ENCODE assay signal across 8 cellular contexts in the genomic region with DNA sequence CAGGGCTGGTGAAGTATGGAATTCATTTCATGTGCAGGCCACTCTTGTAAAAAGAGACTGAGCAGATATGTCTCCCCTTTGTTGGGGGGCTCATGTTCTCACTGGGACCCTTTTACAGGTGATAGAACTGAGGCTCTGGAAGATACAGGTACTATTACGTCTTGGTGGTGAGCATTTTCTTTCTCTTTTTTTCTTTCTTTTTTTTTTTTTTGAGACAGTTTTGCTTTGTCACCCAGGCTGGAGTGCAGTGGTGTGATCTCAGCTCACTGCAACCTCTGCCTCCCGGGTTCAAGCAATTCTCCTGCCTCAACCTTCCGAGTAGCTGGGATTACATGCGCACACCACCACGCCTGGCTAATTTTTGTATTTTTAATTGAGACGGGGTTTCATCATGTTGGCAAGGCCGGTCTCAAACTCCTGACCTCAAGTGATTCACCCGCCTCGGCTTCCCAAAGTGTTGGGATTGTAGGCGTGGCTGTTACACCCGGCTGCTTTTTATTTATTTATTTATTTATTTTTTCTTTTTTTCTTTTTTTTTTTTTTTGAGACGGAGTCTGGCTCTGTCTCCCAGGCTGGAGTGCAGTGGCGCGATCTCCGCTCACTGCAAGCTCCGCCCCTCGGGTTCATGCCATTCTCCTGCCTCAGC. TPM values are rescaled to one million over a fixed set of nuclear protein-coding genes. Genes with fewer than 3 reads are reported as not detected.
DNase-seq lines count a peak whose midpoint lies in the region; ATAC-seq, FAIRE-seq and TF ChIP-seq lines count a peak whose summit lies in the region.
"Not testable (repeated sequence)": the region's sequence is repeated elsewhere in the genome, so short reads cannot be mapped to it uniquely, and the experiment has no call there.

No MANE protein-coding gene starts in this region.

- H3K4me1 Mint-ChIP-seq in neural progenitor cell, result peaks cover 27% of the 10 kb centered on the region

- CTCF ChIA-PET in A549 (lab: Yijun Ruan, JAX) (interaction anchor here (0.7 to 8.7 kb wide), 4 partner anchors 11 to 388 kb away, joined by 5 to 127 read pairs (median 16); a partner anchor contains a TSS), HEK293 (lab: Yijun Ruan, JAX) (interaction anchor here (0.6 to 5.0 kb wide), 5 partner anchors 13 to 162 kb away, joined by 3 to 40 read pairs (median 15); a partner anchor contains a TSS)
- CTCF ChIA-PET in K562 (lab: Yijun Ruan, JAX; ENCODE audit: low intra/inter-chr PET ratio), result not testable (repeated sequence)

- not testable (repeated sequence) for BruUV-seq in K562 (replicated peaks; lab: Mats Ljungman, UMichigan)

- TF ChIP-seq CTCF in A549 (IDR thresholded peaks at IDR 0.05); DND-41 (IDR thresholded peaks at IDR 0.05; ENCODE audit: borderline replicate concordance, extremely low read depth, low read length, poor library complexity, severe bottlenecking); HEK293 (tag by site-specific recombination; IDR thresholded peaks at IDR 0.05); K562 (IDR thresholded peaks at IDR 0.05 in 2 of 3, conservative IDR thresholded peaks at IDR 0.05 in 1 of 3; ENCODE audit: insufficient read depth in 2 of 3, low read depth in 1 of 3, low read length in 3 of 3); neural progenitor cell (IDR thresholded peaks at IDR 0.05): not testable (repeated sequence)

- not testable (repeated sequence) for H3K79me2 ChIP-seq in DND-41 (ENCODE audit: insufficient read depth, low read length)
- H3K79me2 ChIP-seq in K562 (ENCODE audit: control insufficient read depth, insufficient read depth, low read length), result peaks cover 74% of the 10 kb centered on the region
- H3K79me2 ChIP-seq in neural progenitor cell (ENCODE audit: low read depth), result peaks cover 79% of the 10 kb centered on the region

- not testable (repeated sequence) for H3K36me3 ChIP-seq in DND-41 (ENCODE audit: insufficient read depth, low read length); HEK293 (ENCODE audit: control insufficient read depth in 2 of 2, insufficient read depth in 1 of 2, low read length in 2 of 2); neural progenitor cell
- peaks cover 32% of the 10 kb centered on the region for H3K36me3 ChIP-seq in NT2/D1 (ENCODE audit: insufficient read depth, insufficient read length, low read length)
- peaks cover 49% of the 10 kb centered on the region; the same call in 2 of the 3 replicates for H3K36me3 ChIP-seq in K562 (ENCODE audit: control insufficient read depth, insufficient read depth, low read length)
- H3K36me3 ChIP-seq in iPS-20b (ENCODE audit: insufficient read depth, low read depth, low read length), result peaks cover 66% of the 10 kb centered on the region

- DNase-seq in A549 (ENCODE audit: low read depth in 1 of 2, low spot score in 1 of 2); DND-41; NT2/D1 (ENCODE audit: low read depth, low spot score); neural progenitor cell (ENCODE audit: low spot score): not testable (repeated sequence)
- peak in 1 of 4 experiments; percentile 28 for DNase-seq in K562 (ENCODE audit: extremely low read depth in 1 of 4, low spot score in 3 of 4)
- DNase-seq in glomerular visceral epithelial cell (ENCODE audit: extremely low spot score), result peak; percentile 86

- H3K9me1 ChIP-seq in K562 (ENCODE audit: control insufficient read depth, insufficient read depth, low read length), result not testable (repeated sequence)

- H3K9me3 ChIP-seq in A549; DND-41 (ENCODE audit: insufficient read depth, low read length, severe bottlenecking); HEK293 (ENCODE audit: control insufficient read depth, insufficient read depth, low read depth, low read length); NT2/D1 (ENCODE audit: insufficient read depth, low read length); K562 (replicated peaks; ENCODE audit: control insufficient read depth, insufficient read depth, low read depth, low read length); iPS-20b (ENCODE audit: insufficient read depth, low read depth, low read length); neural progenitor cell (ENCODE audit: low read depth): not testable (repeated sequence)

- not testable (repeated sequence) for TF ChIP-seq EP300 in A549 (IDR thresholded peaks at IDR 0.05); K562 (IDR thresholded peaks at IDR 0.05; ENCODE audit: low read length)

- FAIRE-seq in A549 (lab: Jason Lieb, UNC); K562 (lab: Jason Lieb, UNC): not testable (repeated sequence)

- H3K9ac ChIP-seq in DND-41 (ENCODE audit: low read depth, low read length); neural progenitor cell: not testable (repeated sequence)
- H3K9ac ChIP-seq in NT2/D1 (ENCODE audit: insufficient read length, low read depth), result peak overlapping the region; percentile 59
- H3K9ac ChIP-seq in K562 (ENCODE audit: insufficient read depth in 1 of 2, low read depth in 2 of 2, low read length in 2 of 2), result peak overlapping the region in 1 of 2 experiments; percentile 86; a peak in 2 of 4 replicates
- peak overlapping the region; percentile 88 for H3K9ac ChIP-seq in iPS-20b (ENCODE audit: low read depth, low read length)

- peaks cover 38% of the 10 kb centered on the region for H3K4me1 ChIP-seq in A549
- peaks cover 43% of the 10 kb centered on the region for H3K4me1 ChIP-seq in DND-41 (ENCODE audit: insufficient read depth, low read length)
- not testable (repeated sequence) for H3K4me1 ChIP-seq in HEK293 (ENCODE audit: control insufficient read depth, insufficient read depth, low read length); NT2/D1 (ENCODE audit: insufficient read depth, insufficient read length)
- H3K4me1 ChIP-seq in K562 (replicated peaks in 1 of 2; ENCODE audit: control insufficient read depth in 2 of 2, insufficient read depth in 2 of 2, low read length in 2 of 2), result peaks cover 27 to 49% of the 10 kb centered on the region in 2 experiments; a peak in 4 of 5 replicates
- peaks cover 41% of the 10 kb centered on the region for H3K4me1 ChIP-seq in iPS-20b (ENCODE audit: insufficient read depth, low read length)
- H3K4me1 ChIP-seq in neural progenitor cell, result peaks cover 26% of the 10 kb centered on the region

- H3K4me2 ChIP-seq in A549 (peak overlapping the region; percentile 99), K562 (ENCODE audit: insufficient read depth, low read length) (peak overlapping the region; percentile 89), neural progenitor cell (peak overlapping the region; percentile 89)
- not testable (repeated sequence) for H3K4me2 ChIP-seq in DND-41 (ENCODE audit: insufficient read depth, low read length)

- H2AFZ ChIP-seq in DND-41 (ENCODE audit: low read depth, low read length); neural progenitor cell (replicated peaks): not testable (repeated sequence)
- 0 out of 2 replicates have a peak overlapping the region, but pooled peaks have one; percentile 37 for H2AFZ ChIP-seq in K562 (ENCODE audit: low read depth, low read length)

- 78% methylated on average over 17 of the region's 17 CpGs for WGBS in A549 (ENCODE audit: missing lambda C conversion rate)
- WGBS in K562 (ENCODE audit: insufficient coverage, low coverage, missing lambda C conversion rate), result 32% methylated on average over 14 of the region's 17 CpGs

- not testable (repeated sequence) for H4K20me1 ChIP-seq in DND-41 (ENCODE audit: insufficient read depth, low read length); K562 (replicated peaks; ENCODE audit: control insufficient read depth, insufficient read depth, low read length)
- H4K20me1 ChIP-seq in neural progenitor cell (ENCODE audit: low read depth), result peaks cover 63% of the 10 kb centered on the region

- H3K27ac Mint-ChIP-seq in neural progenitor cell, result not testable (repeated sequence)

- not testable (repeated sequence) for TF ChIP-seq RAD21 in A549 (conservative IDR thresholded peaks at IDR 0.05 in 1 of 2, IDR thresholded peaks at IDR 0.05 in 1 of 2); K562 (CRISPR knock-in tag; conservative IDR thresholded peaks at IDR 0.05 in 1 of 2, IDR thresholded peaks at IDR 0.05 in 1 of 2)

- H3F3A ChIP-seq in neural progenitor cell (ENCODE audit: low read depth), result peaks cover 33% of the 10 kb centered on the region

- H3K9me3 Mint-ChIP-seq in neural progenitor cell, result not testable (repeated sequence)

- H3K36me3 Mint-ChIP-seq in neural progenitor cell, result not testable (repeated sequence)

- TF ChIP-seq POLR2A in A549 (IDR thresholded peaks at IDR 0.05; ENCODE audit: low read length); K562 (conservative IDR thresholded peaks at IDR 0.05): not testable (repeated sequence)

- H3K27ac ChIP-seq in A549 (peak overlapping the region; percentile 31 to 54; a peak in 4 of 6 replicates), DND-41 (ENCODE audit: low read length) (0 out of 2 replicates have a peak overlapping the region, but pooled peaks have one; percentile 6), K562 (ENCODE audit: extremely low read depth, low read depth, low read length) (peak overlapping the region; percentile 86), iPS-20b (ENCODE audit: low read length) (peak overlapping the region; percentile 19)
- not testable (repeated sequence) for H3K27ac ChIP-seq in HEK293 (ENCODE audit: extremely low read depth, low read depth, low read length); neural progenitor cell

- intact Hi-C loops in K562 (cut with micrococcal nuclease), result loop anchor here (2.0 kb wide), 1 partner anchor 23 kb away; a partner anchor contains a TSS

- not testable (repeated sequence) for H3K4me3 ChIP-seq in A549; DND-41 (ENCODE audit: low read depth in 1 of 2, low read length in 2 of 2); HEK293 (ENCODE audit: low read depth, low read length)
- H3K4me3 ChIP-seq in NT2/D1 (ENCODE audit: insufficient read length, low read depth) (peak overlapping the region; percentile 99), K562 (peak overlapping the region; percentile 90; the same call in 1 of the 2 replicates), iPS-20b (ENCODE audit: low read length) (peak overlapping the region; percentile 89), neural progenitor cell (peak overlapping the region; percentile 99)

- in situ Hi-C loops in K562 (cut with MboI), result not testable (repeated sequence)

- not testable (repeated sequence) for H3K27me3 Mint-ChIP-seq in neural progenitor cell (ENCODE audit: insufficient read depth, low read depth)

- POLR2A ChIA-PET in A549 (lab: Yijun Ruan, JAX) (interaction anchor here (0.6 to 2.7 kb wide), 3 partner anchors 13 to 1174 kb away, joined by 3 to 5 read pairs (median 4); no protein-coding TSS in a partner anchor), HEK293 (lab: Yijun Ruan, JAX) (interaction anchor here (0.6 to 1.6 kb wide), 2 partner anchors 11 to 44 kb away, joined by 3 to 4 read pairs; no protein-coding TSS in a partner anchor), K562 (lab: Yijun Ruan, JAX) (interaction anchor here (0.6 to 3.7 kb wide), 7 partner anchors 9 to 408 kb away, joined by 3 to 30 read pairs (median 4); a partner anchor contains a TSS)

- not testable (repeated sequence) for H3K4me3 Mint-ChIP-seq in neural progenitor cell

- H3K27me3 ChIP-seq in DND-41 (ENCODE audit: insufficient read depth, low read length, poor library complexity); NT2/D1 (ENCODE audit: insufficient read depth, insufficient read length); K562 (ENCODE audit: control insufficient read depth in 2 of 2, insufficient read depth in 2 of 2, low read length in 2 of 2); iPS-20b (ENCODE audit: insufficient read depth, low read length); neural progenitor cell: not testable (repeated sequence)

- not testable (repeated sequence) for ATAC-seq in A549; DND-41 (ENCODE audit: insufficient read depth, low read depth)
- 0 out of 3 replicates have a peak, but pooled peaks have one; percentile 1 for ATAC-seq in K562

RNA-seq across cellular contexts. Expression of a gene that starts 3.2 kb away (rescaled TPM):
- polyA plus RNA-seq in A549 (2011; rRNA removed), result 5.2 and 6.2 TPM in 2 replicates
- polyA plus RNA-seq in A549 (2012; cell fraction: cytosol; rRNA removed), result 9.4 and 12.2 TPM in 2 replicates
- 29.6 and 31.6 TPM in 2 replicates for polyA plus RNA-seq in A549 (2012; cell fraction: nucleus; rRNA removed)
- 9.5 to 11.3 TPM (median 10.1 TPM) in 3 replicates for polyA plus RNA-seq in A549 (2017; fragmentation: RNase III; extraction: RNeasy Plus Mini Kit Qiagen cat#74134 plus additional on column Dnase treatment)
- 5.5 and 6.0 TPM in 2 replicates for polyA minus RNA-seq in A549 (2011; rRNA and poly(A)+ RNA removed)
- 81.8 and 85.1 TPM in 2 replicates for total RNA-seq in K562 (2011; cell fraction: chromatin; rRNA removed; ENCODE audit: low replicate concordance)
- 51.8 and 54.4 TPM in 2 replicates for total RNA-seq in K562 (2011; cell fraction: nucleolus; rRNA removed)
- 68.3 and 91.9 TPM in 2 replicates for total RNA-seq in K562 (2011; cell fraction: nucleoplasm; rRNA removed)
- 49.1 and 53.9 TPM in 2 replicates for total RNA-seq in K562 (2014; rRNA removed)
- total RNA-seq in K562 (2014; rRNA removed; fragmentation: Illumina TruSeq; extraction: Trizol), result 37.2 and 37.5 TPM in 2 replicates
- 34.4 and 35.3 TPM in 2 replicates for total RNA-seq in K562 (2015; rRNA removed; fragmentation: Illumina TruSeq; extraction: Trizol)
- 69.5 and 74.8 TPM in 2 replicates for total RNA-seq in K562 (2021)
- polyA plus RNA-seq in K562 (2011; rRNA removed), result 41.7 and 60.2 TPM in 2 replicates
- polyA plus RNA-seq in K562 (2011; cell fraction: cytosol; rRNA removed), result 40.1 and 59.1 TPM in 2 replicates
- 103 and 127 TPM in 2 replicates for polyA plus RNA-seq in K562 (2011; cell fraction: nucleus; rRNA removed)
- 27.1 and 34.4 TPM in 2 replicates for polyA plus RNA-seq in K562 (2012)
- 61.3 and 64.6 TPM in 2 replicates for polyA plus RNA-seq in K562 (2014; fragmentation: Illumina TruSeq; extraction: Trizol)
- polyA plus RNA-seq in K562 (2014; fragmentation: Nextera tagmentation; extraction: Ambion mirVana), result 10 to 100 TPM in 1 of 2 experiments, 1 to 10 TPM in 1; 9.3 to 11.5 TPM
- 55.5 and 57.3 TPM in 2 replicates for polyA plus RNA-seq in K562 (2014; rRNA removed)
- polyA minus RNA-seq in K562 (2011; rRNA and poly(A)+ RNA removed), result 18.7 and 34.9 TPM in 2 replicates
- 35.8 and 43.3 TPM in 2 replicates for polyA minus RNA-seq in K562 (2011; cell fraction: cytosol; rRNA and poly(A)+ RNA removed)
- polyA minus RNA-seq in K562 (2011; cell fraction: nucleus; rRNA and poly(A)+ RNA removed), result 25.0 and 26.7 TPM in 2 replicates
- 114 and 148 TPM in 2 replicates for total RNA-seq in neural progenitor cell (ENCODE audit: low replicate concordance)

RNA-seq across cellular contexts. Expression of a gene that starts 22.1 kb away (rescaled TPM):
- polyA plus RNA-seq in A549 (2011; rRNA removed), result 74.1 and 86.3 TPM in 2 replicates
- 41.4 and 51.8 TPM in 2 replicates for polyA plus RNA-seq in A549 (2012; cell fraction: cytosol; rRNA removed)
- polyA plus RNA-seq in A549 (2012; cell fraction: nucleus; rRNA removed), result 22.3 and 28.8 TPM in 2 replicates
- polyA plus RNA-seq in A549 (2017; fragmentation: RNase III; extraction: RNeasy Plus Mini Kit Qiagen cat#74134 plus additional on column Dnase treatment), result 50.6 to 55.7 TPM (median 53.3 TPM) in 3 replicates
- polyA minus RNA-seq in A549 (2011; rRNA and poly(A)+ RNA removed), result 22.5 and 28.8 TPM in 2 replicates
- total RNA-seq in K562 (2011; cell fraction: chromatin; rRNA removed; ENCODE audit: low replicate concordance), result 20.0 and 25.5 TPM in 2 replicates
- 14.6 and 19.0 TPM in 2 replicates for total RNA-seq in K562 (2011; cell fraction: nucleolus; rRNA removed)
- total RNA-seq in K562 (2011; cell fraction: nucleoplasm; rRNA removed), result 18.1 and 26.9 TPM in 2 replicates
- 24.5 and 27.4 TPM in 2 replicates for total RNA-seq in K562 (2014; rRNA removed)
- 33.3 and 34.7 TPM in 2 replicates for total RNA-seq in K562 (2014; rRNA removed; fragmentation: Illumina TruSeq; extraction: Trizol)
- total RNA-seq in K562 (2015; rRNA removed; fragmentation: Illumina TruSeq; extraction: Trizol), result 33.1 and 34.4 TPM in 2 replicates
- 39.8 and 41.5 TPM in 2 replicates for total RNA-seq in K562 (2021)
- 62.8 and 71.5 TPM in 2 replicates for polyA plus RNA-seq in K562 (2011; rRNA removed)
- 47.9 and 63.7 TPM in 2 replicates for polyA plus RNA-seq in K562 (2011; cell fraction: cytosol; rRNA removed)
- 31.9 and 51.6 TPM in 2 replicates for polyA plus RNA-seq in K562 (2011; cell fraction: nucleus; rRNA removed)
- polyA plus RNA-seq in K562 (2012), result 52.0 and 91.9 TPM in 2 replicates
- 58.2 and 69.1 TPM in 2 replicates for polyA plus RNA-seq in K562 (2014; fragmentation: Illumina TruSeq; extraction: Trizol)
- polyA plus RNA-seq in K562 (2014; fragmentation: Nextera tagmentation; extraction: Ambion mirVana), result 10 to 100 TPM; 11.9 to 17.0 TPM
- polyA plus RNA-seq in K562 (2014; rRNA removed), result 44.5 and 49.7 TPM in 2 replicates
- 21.4 and 30.4 TPM in 2 replicates for polyA minus RNA-seq in K562 (2011; rRNA and poly(A)+ RNA removed)
- polyA minus RNA-seq in K562 (2011; cell fraction: cytosol; rRNA and poly(A)+ RNA removed), result 16.0 and 16.4 TPM in 2 replicates
- polyA minus RNA-seq in K562 (2011; cell fraction: nucleus; rRNA and poly(A)+ RNA removed), result 4.0 and 8.4 TPM in 2 replicates
- total RNA-seq in neural progenitor cell (ENCODE audit: low replicate concordance), result 39.4 and 44.4 TPM in 2 replicates

RNA-seq across cellular contexts. Expression of a gene that starts 54.4 kb away (rescaled TPM):
- polyA plus RNA-seq in A549 (2011; rRNA removed) (126 and 149 TPM in 2 replicates), A549 (2017; fragmentation: RNase III; extraction: RNeasy Plus Mini Kit Qiagen cat#74134 plus additional on column Dnase treatment) (140 to 151 TPM (median 143 TPM) in 3 replicates), K562 (2011; rRNA removed) (90.6 and 132 TPM in 2 replicates), K562 (2014; fragmentation: Illumina TruSeq; extraction: Trizol) (141 and 159 TPM in 2 replicates), K562 (2014; fragmentation: Nextera tagmentation; extraction: Ambion mirVana) (100 to 1,000 TPM; 159 to 203 TPM), K562 (2014; rRNA removed) (137 and 141 TPM in 2 replicates)
- 68.8 and 69.3 TPM in 2 replicates for polyA plus RNA-seq in A549 (2012; cell fraction: cytosol; rRNA removed)
- 29.0 and 53.1 TPM in 2 replicates for polyA plus RNA-seq in A549 (2012; cell fraction: nucleus; rRNA removed)
- 63.7 and 67.8 TPM in 2 replicates for polyA minus RNA-seq in A549 (2011; rRNA and poly(A)+ RNA removed)
- 21.7 and 45.2 TPM in 2 replicates for total RNA-seq in K562 (2011; cell fraction: chromatin; rRNA removed; ENCODE audit: low replicate concordance)
- 18.0 and 18.8 TPM in 2 replicates for total RNA-seq in K562 (2011; cell fraction: nucleolus; rRNA removed)
- 37.0 and 46.5 TPM in 2 replicates for total RNA-seq in K562 (2011; cell fraction: nucleoplasm; rRNA removed)
- total RNA-seq in K562 (2014; rRNA removed) (94.4 and 103 TPM in 2 replicates), K562 (2014; rRNA removed; fragmentation: Illumina TruSeq; extraction: Trizol) (112 and 120 TPM in 2 replicates), K562 (2015; rRNA removed; fragmentation: Illumina TruSeq; extraction: Trizol) (93.4 and 95.0 TPM in 2 replicates), K562 (2021) (136 and 145 TPM in 2 replicates), neural progenitor cell (ENCODE audit: low replicate concordance) (210 and 263 TPM in 2 replicates)
- polyA plus RNA-seq in K562 (2011; cell fraction: cytosol; rRNA removed), result 41.3 and 89.8 TPM in 2 replicates
- 17.6 and 28.5 TPM in 2 replicates for polyA plus RNA-seq in K562 (2011; cell fraction: nucleus; rRNA removed)
- 123 and 150 TPM in 2 replicates for polyA plus RNA-seq in K562 (2012)
- 123 and 131 TPM in 2 replicates for polyA minus RNA-seq in K562 (2011; rRNA and poly(A)+ RNA removed)
- polyA minus RNA-seq in K562 (2011; cell fraction: cytosol; rRNA and poly(A)+ RNA removed), result 52.6 and 59.4 TPM in 2 replicates
- 12.0 and 22.7 TPM in 2 replicates for polyA minus RNA-seq in K562 (2011; cell fraction: nucleus; rRNA and poly(A)+ RNA removed)
